8 cellular contexts compared by ENCODE assay signal in the genomic region with DNA sequence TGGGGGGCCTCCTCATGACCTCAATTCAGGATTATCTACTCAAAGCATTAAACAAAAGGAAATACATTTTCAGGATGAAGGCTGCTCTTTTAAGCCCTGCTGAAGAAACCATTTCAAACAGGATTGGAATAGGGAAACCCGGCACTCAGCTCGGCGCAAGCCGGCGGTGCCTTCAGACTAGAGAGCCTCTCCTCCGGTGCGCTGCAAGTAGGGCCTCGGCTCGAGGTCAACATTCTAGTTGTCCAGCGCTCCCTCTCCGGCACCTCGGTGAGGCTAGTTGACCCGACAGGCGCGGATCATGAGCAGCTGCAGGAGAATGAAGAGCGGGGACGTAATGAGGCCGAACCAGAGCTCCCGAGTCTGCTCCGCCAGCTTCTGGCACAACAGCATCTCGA. TPM values are rescaled to one million over a fixed set of nuclear protein-coding genes. Genes with fewer than 3 reads are reported as not detected.
DNase-seq lines count a peak whose midpoint lies in the region; ATAC-seq and TF ChIP-seq lines count a peak whose summit lies in the region.

No MANE protein-coding gene starts in this region.

- peak overlapping the region in 8 of 10 donors; percentile 75 to 94 (median 89) for H3K27ac ChIP-seq in heart right ventricle
- peak overlapping the region; percentile 89 to 92 for H3K27ac ChIP-seq in breast epithelium
- peak overlapping the region; percentile 71 for H3K27ac ChIP-seq in vagina

- WGBS in heart right ventricle, 2 donors = 10 to 11% methylated on average over 21 of the region's 21 CpGs

- ATAC-seq in heart right ventricle = no peak
- no peak for ATAC-seq in Right ventricle myocardium superior (ENCODE audit: poor library complexity)

- intact Hi-C loops in heart right ventricle (cut with DNase I) = loop anchor here in 1 of 10 donors (1.0 kb wide), 1 partner anchor 16 kb away; a partner anchor contains a TSS
- intact Hi-C loops in Right ventricle myocardium superior (cut with DNase I) = no loop called here
- intact Hi-C loops in breast epithelium (cut with DNase I; ENCODE audit: low total_unique reads) = loop anchor here (5.0 kb wide), 1 partner anchor 707 kb away; no protein-coding TSS in a partner anchor
- intact Hi-C loops in vagina (cut with DNase I) = no loop called here

- H3K4me1 ChIP-seq in heart right ventricle = peaks cover 20 to 60% (median 55%) of the 10 kb centered on the region in 9 donors
- peaks cover 15 to 29% of the 10 kb centered on the region in 2 donors for H3K4me1 ChIP-seq in breast epithelium
- peaks cover 44% of the 10 kb centered on the region for H3K4me1 ChIP-seq in mononuclear cell (ENCODE audit: insufficient read depth, low read length)
- peaks cover 55% of the 10 kb centered on the region for H3K4me1 ChIP-seq in vagina

- H3K9me3 ChIP-seq in heart right ventricle (no peaks in the 10 kb centered on the region), breast epithelium (no peaks in the 10 kb centered on the region), mononuclear cell (ENCODE audit: low read depth, low read length) (no peaks in the 10 kb centered on the region), vagina (no peaks in the 10 kb centered on the region)

- TF ChIP-seq CTCF in heart right ventricle (IDR thresholded peaks at IDR 0.05) (no peak), breast epithelium (IDR thresholded peaks at IDR 0.05) (no peak), vagina (IDR thresholded peaks at IDR 0.05) (no peak)

- H3K36me3 ChIP-seq in heart right ventricle (peaks cover 0 to 17% (median 0%) of the 10 kb centered on the region in 9 donors), breast epithelium (no peaks in the 10 kb centered on the region), vagina (no peaks in the 10 kb centered on the region)

- peak overlapping the region; percentile 31 to 96 (median 86) for H3K4me3 ChIP-seq in heart right ventricle
- peak overlapping the region; percentile 95 to 98 (median 98) for H3K4me3 ChIP-seq in breast epithelium
- H3K4me3 ChIP-seq in mononuclear cell (ENCODE audit: low read length) = peak overlapping the region; percentile 94
- H3K4me3 ChIP-seq in vagina = peak overlapping the region; percentile 76 to 96

- DNase-seq in heart right ventricle = no peak
- no peak for DNase-seq in Right ventricle myocardium superior
- no peak for DNase-seq in breast epithelium (ENCODE audit: low spot score in 2 of 2)
- DNase-seq in vagina (ENCODE audit: extremely low spot score in 2 of 2) = no peak
- DNase-seq in superior temporal gyrus (ENCODE audit: extremely low spot score) = no peak
- DNase-seq in NCI-H2227 (lab: John Stamatoyannopoulos, UW; ENCODE audit: unreplicated experiment) = no peak
- no peak for DNase-seq in central memory CD4-positive, alpha-beta T cell

- TF ChIP-seq POLR2A in breast epithelium (IDR thresholded peaks at IDR 0.05) = no peak
- no peak for TF ChIP-seq POLR2A in vagina (IDR thresholded peaks at IDR 0.05)

- H3K27me3 ChIP-seq in heart right ventricle = no peaks in the 10 kb centered on the region
- H3K27me3 ChIP-seq in breast epithelium = no peaks in the 10 kb centered on the region
- no peaks in the 10 kb centered on the region for H3K27me3 ChIP-seq in mononuclear cell (ENCODE audit: insufficient read depth, low read length)
- H3K27me3 ChIP-seq in vagina = no peaks in the 10 kb centered on the region

RNA-seq across cellular contexts. Expression of a gene that starts 0.7 kb away (rescaled TPM):
- total RNA-seq in heart right ventricle (10 to 100 TPM; 36.4 to 46.2 (median 41.7) TPM), Right ventricle myocardium superior (44.9 TPM), breast epithelium (10 to 100 TPM; 26.5 to 36.6 (median 26.6) TPM), mononuclear cell (21.1 TPM), vagina (24.6 TPM)
- 10 to 100 TPM; 39.4 to 51.2 TPM for polyA plus RNA-seq in heart right ventricle

RNA-seq across cellular contexts. Expression of a gene that starts 0.8 kb away (rescaled TPM):
- total RNA-seq in heart right ventricle (10 to 100 TPM in 1 of 10 donors, 1 to 10 TPM in 9; 4.6 to 10.1 (median 5.4) TPM), Right ventricle myocardium superior (5.5 TPM), breast epithelium (1 to 10 TPM; 4.6 to 9.5 (median 7.2) TPM), mononuclear cell (9.2 TPM), vagina (12.0 TPM)
- 10 to 100 TPM in 1 of 2 donors, 1 to 10 TPM in 1; 6.5 to 10.6 TPM for polyA plus RNA-seq in heart right ventricle

RNA-seq across cellular contexts. Expression of a gene that starts 4.2 kb away (rescaled TPM):
- total RNA-seq in heart right ventricle = 10 to 100 TPM; 10.2 to 31.5 (median 21.7) TPM
- 10 to 100 TPM; 12.0 to 14.5 TPM for polyA plus RNA-seq in heart right ventricle
- total RNA-seq in Right ventricle myocardium superior = 19.0 TPM
- total RNA-seq in breast epithelium = 1 to 10 TPM; 4.0 to 9.2 (median 8.5) TPM
- 2.4 TPM for total RNA-seq in mononuclear cell
- 6.9 TPM for total RNA-seq in vagina

RNA-seq across cellular contexts. Expression of a gene that starts 16.3 kb away (rescaled TPM):
- total RNA-seq in heart right ventricle (10 to 100 TPM; 47.3 to 73.5 (median 56.7) TPM), Right ventricle myocardium superior (73.7 TPM), breast epithelium (10 to 100 TPM; 75.0 to 92.8 (median 82.7) TPM), mononuclear cell (38.2 TPM), vagina (49.8 TPM)
- polyA plus RNA-seq in heart right ventricle = 100 to 1,000 TPM; 146 to 168 TPM

RNA-seq across cellular contexts. Expression of a gene that starts 16.4 kb away (rescaled TPM):
- total RNA-seq in heart right ventricle = 10 to 100 TPM; 24.6 to 44.8 (median 27.7) TPM
- polyA plus RNA-seq in heart right ventricle = 10 to 100 TPM; 23.7 to 69.6 TPM
- total RNA-seq in Right ventricle myocardium superior = 33.9 TPM
- total RNA-seq in breast epithelium = 10 to 100 TPM; 32.0 to 35.7 (median 32.9) TPM
- total RNA-seq in mononuclear cell = 36.7 TPM
- total RNA-seq in vagina = 30.0 TPM
